ENCODE assay signal across 1 cellular context in genomic region chr1:223886516-223886921, GRCh38.
TF ChIP-seq lines count a peak whose summit lies in the region.

No MANE protein-coding gene starts in this region.

TF ChIP-seq in GM12878, 131 proteins besides CTCF, POLR2A, EP300 and RAD21 (continued from another document):
- TF ChIP-seq REST (IDR thresholded peaks at IDR 0.05; ENCODE audit: low read depth, low read length) (no peak), YBX1 (IDR thresholded peaks at IDR 0.05) (no peak), SUZ12 (IDR thresholded peaks at IDR 0.05; ENCODE audit: unreplicated experiment) (no peak), POLR2AphosphoS2 (IDR thresholded peaks at IDR 0.05; ENCODE audit: low read depth, low read length) (no peak), ZBED1 (IDR thresholded peaks at IDR 0.05; ENCODE audit: borderline replicate concordance) (no peak), FOS (IDR thresholded peaks at IDR 0.05; ENCODE audit: borderline replicate concordance, extremely low read depth, insufficient read length) (no peak), SUPT20H (IDR thresholded peaks at IDR 0.05; ENCODE audit: borderline replicate concordance, control insufficient read depth, low read depth, low read length) (no peak), ZNF622 (IDR thresholded peaks at IDR 0.05) (no peak), SREBF1 (IDR thresholded peaks at IDR 0.05; ENCODE audit: low read length) (no peak), STAT3 (IDR thresholded peaks at IDR 0.05; ENCODE audit: low read depth, low read length) (no peak), SMARCA5 (IDR thresholded peaks at IDR 0.05) (no peak), BCL11A (IDR thresholded peaks at IDR 0.05; ENCODE audit: low read depth, low read length) (no peak), CEBPB (IDR thresholded peaks at IDR 0.05; ENCODE audit: borderline replicate concordance in 1 of 2, low read depth in 2 of 2, low read length in 2 of 2) (no peak)
- TF ChIP-seq, protein P1, sequence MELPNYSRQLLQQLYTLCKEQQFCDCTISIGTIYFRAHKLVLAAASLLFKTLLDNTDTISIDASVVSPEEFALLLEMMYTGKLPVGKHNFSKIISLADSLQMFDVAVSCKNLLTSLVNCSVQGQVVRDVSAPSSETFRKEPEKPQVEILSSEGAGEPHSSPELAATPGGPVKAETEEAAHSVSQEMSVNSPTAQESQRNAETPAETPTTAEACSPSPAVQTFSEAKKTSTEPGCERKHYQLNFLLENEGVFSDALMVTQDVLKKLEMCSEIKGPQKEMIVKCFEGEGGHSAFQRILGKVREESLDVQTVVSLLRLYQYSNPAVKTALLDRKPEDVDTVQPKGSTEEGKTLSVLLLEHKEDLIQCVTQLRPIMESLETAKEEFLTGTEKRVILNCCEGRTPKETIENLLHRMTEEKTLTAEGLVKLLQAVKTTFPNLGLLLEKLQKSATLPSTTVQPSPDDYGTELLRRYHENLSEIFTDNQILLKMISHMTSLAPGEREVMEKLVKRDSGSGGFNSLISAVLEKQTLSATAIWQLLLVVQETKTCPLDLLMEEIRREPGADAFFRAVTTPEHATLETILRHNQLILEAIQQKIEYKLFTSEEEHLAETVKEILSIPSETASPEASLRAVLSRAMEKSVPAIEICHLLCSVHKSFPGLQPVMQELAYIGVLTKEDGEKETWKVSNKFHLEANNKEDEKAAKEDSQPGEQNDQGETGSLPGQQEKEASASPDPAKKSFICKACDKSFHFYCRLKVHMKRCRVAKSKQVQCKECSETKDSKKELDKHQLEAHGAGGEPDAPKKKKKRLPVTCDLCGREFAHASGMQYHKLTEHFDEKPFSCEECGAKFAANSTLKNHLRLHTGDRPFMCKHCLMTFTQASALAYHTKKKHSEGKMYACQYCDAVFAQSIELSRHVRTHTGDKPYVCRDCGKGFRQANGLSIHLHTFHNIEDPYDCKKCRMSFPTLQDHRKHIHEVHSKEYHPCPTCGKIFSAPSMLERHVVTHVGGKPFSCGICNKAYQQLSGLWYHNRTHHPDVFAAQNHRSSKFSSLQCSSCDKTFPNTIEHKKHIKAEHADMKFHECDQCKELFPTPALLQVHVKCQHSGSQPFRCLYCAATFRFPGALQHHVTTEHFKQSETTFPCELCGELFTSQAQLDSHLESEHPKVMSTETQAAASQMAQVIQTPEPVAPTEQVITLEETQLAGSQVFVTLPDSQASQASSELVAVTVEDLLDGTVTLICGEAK (IDR thresholded peaks at IDR 0.05; ENCODE audit: borderline replicate concordance): no peak
